In genomic region chr17:2685696-2686095, GRCh38 we compare ENCODE assay signal across 19 cellular contexts. TPM values are rescaled to one million over a fixed set of nuclear protein-coding genes. Genes with fewer than 3 reads are reported as not detected.
A peak's percentile ranks its signal among the peaks of the same experiment; 100 is the strongest.
DNase-seq lines count a peak whose midpoint lies in the region; ATAC-seq, FAIRE-seq and TF ChIP-seq lines count a peak whose summit lies in the region.
"Had no signal": no experiment of that assay in that cellular context is flagged by ENCODE, and none has a peak within 500 bp of the region (broad histone marks: within the 10 kb centered on the region; RNA-seq: fewer than 3 reads in every experiment).

No MANE protein-coding gene starts in this region.

- H3K27ac ChIP-seq in RWPE1 (peak overlapping the region; percentile 69), right cardiac atrium (ENCODE audit: low read length) (no peak overlapping the region), sigmoid colon (peak overlapping the region; percentile 36 to 72 (median 66))
- H3K27ac ChIP-seq: hepatocyte, suprapubic skin had no signal

- POLR2A ChIA-PET in RWPE1 (lab: Yijun Ruan, JAX; ENCODE audit: low non-redundant PET), result no interaction called here

- H3K4me3 ChIP-seq in right cardiac atrium (ENCODE audit: low read length), result no peak overlapping the region
- no peak overlapping the region for H3K4me3 ChIP-seq in sigmoid colon
- H3K4me3 ChIP-seq: hepatocyte, suprapubic skin had no signal

- FAIRE-seq in GM12891 (lab: Jason Lieb, UNC), result no peak
- no peak for FAIRE-seq in urothelium cell line (lab: Jason Lieb, UNC)
- FAIRE-seq: colon, endometrium, HTR-8/SVneo had no signal

- CTCF ChIA-PET in RWPE1 (lab: Yijun Ruan, JAX), result no interaction called here

- no peak for TF ChIP-seq EP300 in sigmoid colon (IDR thresholded peaks at IDR 0.05)

- H3K4me1 ChIP-seq in right cardiac atrium (ENCODE audit: control insufficient read depth, insufficient read depth, low read length) (no peaks in the 10 kb centered on the region), sigmoid colon (peaks cover 0 to 52% (median 40%) of the 10 kb centered on the region in 4 donors)

- TF ChIP-seq CTCF in RWPE1 (conservative IDR thresholded peaks at IDR 0.05; ENCODE audit: low read depth), result no peak
- no peak for TF ChIP-seq CTCF in sigmoid colon (IDR thresholded peaks at IDR 0.05)

- H3K36me3 ChIP-seq in sigmoid colon, result peaks cover 12 to 51% (median 20%) of the 10 kb centered on the region in 4 donors

- H3K27me3 ChIP-seq in right cardiac atrium (ENCODE audit: control insufficient read depth, insufficient read depth) (no peaks in the 10 kb centered on the region), sigmoid colon (no peaks in the 10 kb centered on the region)
- H3K27me3 ChIP-seq: hepatocyte, suprapubic skin had no signal

- ATAC-seq in right cardiac atrium, result peak; percentile 2 to 22
- ATAC-seq: activated CD4-positive, alpha-beta T cell treated with anti-CD3 and anti-CD28 coated beads for 36 hours; activated naive CD4-positive, alpha-beta T cell treated with anti-CD3 and anti-CD28 coated beads, Interleukin-2, amount 50 U/mL, for 72 hours; PC-3 had no signal

- 62% methylated on average over 15 of the region's 15 CpGs for WGBS in right cardiac atrium
- 79 to 91% methylated on average over 15 of the region's 15 CpGs for WGBS in sigmoid colon, 2 donors

- TF ChIP-seq POLR2A in GM12891 (IDR thresholded peaks at IDR 0.05; ENCODE audit: low read depth, low read length) (no peak; the same call in 1 of the 2 replicates), sigmoid colon (IDR thresholded peaks at IDR 0.05) (no peak)

- intact Hi-C loops in right cardiac atrium (cut with DNase I), result no loop called here
- intact Hi-C loops in sigmoid colon (cut with DNase I), result loop anchor here (10.0 kb wide), 1 partner anchor 201 kb away; no protein-coding TSS in a partner anchor

- DNase-seq in GM12891 (ENCODE audit: insufficient read length, low spot score) (no peak), RWPE1 (ENCODE audit: low spot score) (no peak), right cardiac atrium (peak in 2 of 3 donors; percentile 77), sigmoid colon (peak; percentile 63), DMS79 treated with DMSO at 0.1 percent for 48 hours (lab: John Stamatoyannopoulos, UW) (no peak), urothelium cell line (ENCODE audit: low spot score) (no peak), T1000 (lab: John Stamatoyannopoulos, UW) (no peak)
- DNase-seq: activated CD4-positive, alpha-beta T cell treated with anti-CD3 and anti-CD28 coated beads for 36 hours; C1 segment of cervical spinal cord; DMS 273 treated with DMSO at 0.1 percent for 48 hours; NCI-H1436; NCI-H82; PC-3 had no signal

- H3K9me3 ChIP-seq in right cardiac atrium (ENCODE audit: control insufficient read depth, low read length) (no peaks in the 10 kb centered on the region), sigmoid colon (no peaks in the 10 kb centered on the region)
- H3K9me3 ChIP-seq: suprapubic skin had no signal

TF ChIP-seq in GM12891, 5 proteins besides CTCF, POLR2A, EP300 and RAD21:
- TF ChIP-seq POU2F2 (IDR thresholded peaks at IDR 0.05; ENCODE audit: low read depth, low read length) (no peak), SPI1 (IDR thresholded peaks at IDR 0.05; ENCODE audit: low read depth, low read length) (no peak), POLR2AphosphoS5 (IDR thresholded peaks at IDR 0.05; ENCODE audit: low read depth, low read length) (peak; percentile 28; the same call in 1 of the 2 replicates), TAF1 (IDR thresholded peaks at IDR 0.05; ENCODE audit: low read depth, low read length) (no peak), PAX5 (IDR thresholded peaks at IDR 0.05; ENCODE audit: insufficient read depth, low read length, severe bottlenecking) (no peak)

RNA-seq across cellular contexts. Expression of gene CLUH, which starts 25.9 kb away (rescaled TPM):
- 36.3 TPM for polyA plus RNA-seq in GM12891 (2012; ENCODE audit: low read depth, missing spikeins)
- total RNA-seq in right cardiac atrium (100 to 1,000 TPM in 3 of 4 donors, 10 to 100 TPM in 1; 90.4 to 121 (median 106) TPM), sigmoid colon (10 to 100 TPM; 26.3 to 70.9 (median 39.3) TPM)
- polyA plus RNA-seq in right cardiac atrium (79.0 TPM), sigmoid colon (100 to 1,000 TPM in 1 of 3 donors, 10 to 100 TPM in 2; 20.4 to 119 (median 27.0) TPM)

Comparison
In these comparisons a context has a peak if more than half of its experiments do, and no peak if none do; other contexts are left out.
1. DNase-seq: peak in right cardiac atrium (2 of 3) and sigmoid colon (single experiment); none in GM12891 (single experiment), RWPE1 (single experiment), DMS79 treated with DMSO at 0.1 percent for 48 hours (single experiment), urothelium cell line (single experiment) and T1000 (single experiment).